Comparison of ENCODE assay signal across 11 cellular contexts in genomic region chr13:110388141-110388943, GRCh38.
A peak's percentile ranks its signal among the peaks of the same experiment; 100 is the strongest.
DNase-seq lines count a peak whose midpoint lies in the region; ATAC-seq, FAIRE-seq and TF ChIP-seq lines count a peak whose summit lies in the region.
"Had no signal": no experiment of that assay in that cellular context is flagged by ENCODE, and none has a peak within 500 bp of the region (broad histone marks: within the 10 kb centered on the region; RNA-seq: fewer than 3 reads in every experiment).

No MANE protein-coding gene starts in this region.

- no peak for TF ChIP-seq EP300 in HepG2 (IDR thresholded peaks at IDR 0.05; ENCODE audit: low read depth in 2 of 2, low read length in 2 of 2)
- TF ChIP-seq EP300 in HepG2 (CRISPR knock-in tag; IDR thresholded peaks at IDR 0.05; ENCODE audit: borderline replicate concordance) = no peak
- peak; percentile 4 for TF ChIP-seq EP300 in transverse colon (IDR thresholded peaks at IDR 0.05; ENCODE audit: low read depth)

- no peak overlapping the region for H3K4me2 ChIP-seq in HepG2 (ENCODE audit: low read depth, low read length)

- H3K36me3 ChIP-seq in bronchial epithelial cell (ENCODE audit: control insufficient read depth, insufficient read depth, low read length) (no peaks in the 10 kb centered on the region), HepG2 (replicated peaks in 1 of 2; ENCODE audit: control insufficient read depth in 1 of 2, insufficient read depth in 2 of 2, low read length in 2 of 2) (no peaks in the 10 kb centered on the region), transverse colon (no peaks in the 10 kb centered on the region)

- WGBS in HepG2 (ENCODE audit: low lambda C conversion rate) = 28% methylated on average over 14 of the region's 18 CpGs
- 53 to 61% methylated on average over 6 to 18 of the region's 18 CpGs for WGBS in transverse colon (ENCODE audit: low coverage in 1 of 2), 2 donors

- no peak overlapping the region for H2AFZ ChIP-seq in HepG2 (ENCODE audit: low read length)

- no peaks in the 10 kb centered on the region for H3K79me2 ChIP-seq in HepG2 (ENCODE audit: insufficient read depth, low read length)

- no peak overlapping the region for H3K9ac ChIP-seq in HepG2 (ENCODE audit: insufficient read depth, low read depth, low read length)

- H3K4me3 ChIP-seq in bronchial epithelial cell (ENCODE audit: low read depth, low read length) (no peak overlapping the region), HepG2 (replicated peaks in 1 of 3; ENCODE audit: insufficient read depth in 1 of 3, low read depth in 2 of 3, low read length in 3 of 3) (no peak overlapping the region), transverse colon (no peak overlapping the region)

- CTCF ChIA-PET in HepG2 (lab: Yijun Ruan, JAX; ENCODE audit: low intra/inter-chr PET ratio, low total read pairs) = no interaction called here

- ATAC-seq in HepG2 (no peak), GM18520 (IDR thresholded peaks at IDR 0.05; ENCODE audit: unreplicated experiment) (no peak), HG03025 (IDR thresholded peaks at IDR 0.05; ENCODE audit: low FRiP score, unreplicated experiment) (no peak)

- H3K9me3 ChIP-seq in HepG2 (ENCODE audit: low read length) (no peaks in the 10 kb centered on the region), transverse colon (no peaks in the 10 kb centered on the region)

- FAIRE-seq in bronchial epithelial cell (lab: Jason Lieb, UNC) = no peak
- FAIRE-seq in HepG2 (lab: Jason Lieb, UNC) = no peak
- FAIRE-seq: A204.1 had no signal

- H3K27me3 ChIP-seq in bronchial epithelial cell (ENCODE audit: control insufficient read depth, insufficient read depth, low read length) = no peaks in the 10 kb centered on the region
- peaks cover 2 to 45% of the 10 kb centered on the region in 2 experiments; a peak in 3 of 5 replicates for H3K27me3 ChIP-seq in HepG2 (ENCODE audit: control insufficient read depth in 1 of 2, insufficient read depth in 2 of 2, low read length in 2 of 2)
- H3K27me3 ChIP-seq in transverse colon = no peaks in the 10 kb centered on the region

- H3K4me1 ChIP-seq in HepG2 (ENCODE audit: insufficient read depth, low read length) = no peaks in the 10 kb centered on the region
- H3K4me1 ChIP-seq in transverse colon = peaks cover 3 to 12% (median 11%) of the 10 kb centered on the region in 4 donors

- POLR2A ChIA-PET in HepG2 (lab: Yijun Ruan, JAX) = no interaction called here

- TF ChIP-seq POLR2A in HepG2 (IDR thresholded peaks at IDR 0.05; ENCODE audit: insufficient read depth in 1 of 2, low read depth in 2 of 2, low read length in 2 of 2) (no peak), transverse colon (IDR thresholded peaks at IDR 0.05) (no peak)

- TF ChIP-seq CTCF in bronchial epithelial cell (IDR thresholded peaks at IDR 0.05; ENCODE audit: insufficient read depth, low read length, severe bottlenecking) = no peak
- TF ChIP-seq CTCF in HepG2 (CRISPR knock-in tag; IDR thresholded peaks at IDR 0.05) = no peak
- TF ChIP-seq CTCF in transverse colon (IDR thresholded peaks at IDR 0.05) = no peak

- no TSS peak for BruUV-seq in HepG2 (replicated peaks; lab: Mats Ljungman, UMichigan)

- in situ Hi-C loops in HepG2 (cut with HindIII; ENCODE audit: extremely low pct_ligation_motif_present, low pct_unique_long_range_greater_than_20kb) (no loop called here), transverse colon (cut with MboI; ENCODE audit: low pct_ligation_motif_present in 1 of 4, low pct_unique_long_range_greater_than_20kb in 1 of 4, low sequenced_read_pairs in 3 of 4) (no loop called here)

- no peak overlapping the region for H3K27ac ChIP-seq in HepG2 (ENCODE audit: extremely low read length, insufficient read depth, low read length)
- peak overlapping the region; percentile 77 to 94 (median 88) for H3K27ac ChIP-seq in transverse colon

- H4K20me1 ChIP-seq in HepG2 (ENCODE audit: insufficient read depth, low read length) = no peaks in the 10 kb centered on the region

- intact Hi-C loops in HepG2 (cut with micrococcal nuclease; ENCODE audit: unreplicated experiment) = no loop called here
- intact Hi-C loops in transverse colon (cut with DNase I; ENCODE audit: low total_unique reads) = no loop called here

- no peak for TF ChIP-seq RAD21 in HepG2 (CRISPR knock-in tag; IDR thresholded peaks at IDR 0.05)

- peak; percentile 53 for DNase-seq in DMS53 (lab: John Stamatoyannopoulos, UW)
- DNase-seq in DMS53 treated with DMSO at 0.1 percent for 48 hours (lab: John Stamatoyannopoulos, UW; ENCODE audit: unreplicated experiment) = no peak
- peak; percentile 58 for DNase-seq in bronchial epithelial cell (ENCODE audit: low read depth)
- no peak for DNase-seq in HepG2 (ENCODE audit: low spot score)
- peak; percentile 52 for DNase-seq in transverse colon
- DNase-seq in SHP77 (lab: John Stamatoyannopoulos, UW) = no peak
- DNase-seq: dermis blood vessel endothelial cell, SIG-M5 had no signal

TF ChIP-seq in HepG2, 621 proteins besides CTCF, POLR2A, EP300 and RAD21:
- TF ChIP-seq HMGA1 (CRISPR knock-in tag; conservative IDR thresholded peaks at IDR 0.05) = no peak
- TF ChIP-seq CENPT (CRISPR knock-in tag; IDR thresholded peaks at IDR 0.05; ENCODE audit: low read depth) = no peak
- no peak for TF ChIP-seq ZNF484 (CRISPR knock-in tag; IDR thresholded peaks at IDR 0.05; ENCODE audit: borderline replicate concordance, low read depth)
- no peak for TF ChIP-seq ZNF138 (CRISPR knock-in tag; IDR thresholded peaks at IDR 0.05; ENCODE audit: low read depth)
- no peak for TF ChIP-seq ZNF225 (CRISPR knock-in tag; IDR thresholded peaks at IDR 0.05)
- no peak for TF ChIP-seq ATAD3A (CRISPR knock-in tag; IDR thresholded peaks at IDR 0.05)
- TF ChIP-seq ZNF362 (CRISPR knock-in tag; IDR thresholded peaks at IDR 0.05; ENCODE audit: borderline replicate concordance) = no peak
- no peak for TF ChIP-seq JUND (CRISPR knock-in tag; IDR thresholded peaks at IDR 0.05)
- TF ChIP-seq NR2F6 (IDR thresholded peaks at IDR 0.05) = no peak
- TF ChIP-seq NR2F6 (CRISPR knock-in tag; IDR thresholded peaks at IDR 0.05) = no peak
- no peak for TF ChIP-seq ZNF12 (CRISPR knock-in tag; IDR thresholded peaks at IDR 0.05)
- TF ChIP-seq ZNF121 (CRISPR knock-in tag; IDR thresholded peaks at IDR 0.05) = no peak
- no peak for TF ChIP-seq ZFP1 (CRISPR knock-in tag; IDR thresholded peaks at IDR 0.05)
- peak; percentile 98 for TF ChIP-seq MAFF (IDR thresholded peaks at IDR 0.05; ENCODE audit: low read depth, low read length)
- TF ChIP-seq HOXA7 (CRISPR knock-in tag; IDR thresholded peaks at IDR 0.05) = no peak
- no peak for TF ChIP-seq XRCC5 (optimal IDR thresholded peaks at IDR 0.05; ENCODE audit: low read length)
- no peak for TF ChIP-seq IKZF1 (IDR thresholded peaks at IDR 0.05)
- peak; percentile 97 to 99 for TF ChIP-seq MAFK (conservative IDR thresholded peaks at IDR 0.05 in 1 of 2, IDR thresholded peaks at IDR 0.05 in 1 of 2; ENCODE audit: low read length in 2 of 2)
- no peak for TF ChIP-seq RAD51 (IDR thresholded peaks at IDR 0.05; ENCODE audit: borderline replicate concordance)
- TF ChIP-seq MBNL3 (CRISPR knock-in tag; conservative IDR thresholded peaks at IDR 0.05) = no peak
- no peak for TF ChIP-seq ZNF24 (IDR thresholded peaks at IDR 0.05)
- no peak for TF ChIP-seq RARA (CRISPR knock-in tag; IDR thresholded peaks at IDR 0.05)
- TF ChIP-seq NFE2L2 (IDR thresholded peaks at IDR 0.05; ENCODE audit: low read length) = peak; percentile 64
- TF ChIP-seq CC2D1A (CRISPR knock-in tag; IDR thresholded peaks at IDR 0.05) = no peak
- no peak for TF ChIP-seq RCOR2 (CRISPR knock-in tag; IDR thresholded peaks at IDR 0.05)
TF ChIP-seq in HepG2: peak in this region for 3.

Comparison
In these comparisons a context has a peak if more than half of its experiments do, and no peak if none do; other contexts are left out.
1. DNase-seq: peak in DMS53 (single experiment), bronchial epithelial cell (single experiment) and transverse colon (single experiment); none in DMS53 treated with DMSO at 0.1 percent for 48 hours (single experiment), HepG2 (single experiment) and SHP77 (0 of 2).